Comparison of ENCODE assay signal across 8 cellular contexts in genomic region chr19:32676186-32676894, GRCh38. TPM values are rescaled to one million over a fixed set of nuclear protein-coding genes. Genes with fewer than 3 reads are reported as not detected.
DNase-seq lines count a peak whose midpoint lies in the region; ATAC-seq and TF ChIP-seq lines count a peak whose summit lies in the region.

No MANE protein-coding gene starts in this region.

- POLR2A ChIA-PET in activated B cell treated with CpG ODN at 0.5 μM for 24 hours (lab: Charles Lee): interaction anchor here (3.0 kb wide), 1 partner anchor 15 kb away, joined by 28 read pairs; the partner anchor contains the start of gene NUDT19

- no peaks in the 10 kb centered on the region for H3K4me1 ChIP-seq in parathyroid adenoma

- H3K27me3 Mint-ChIP-seq in activated B cell treated with CpG ODN at 0.5 μM for 24 hours: peaks cover 16% of the 10 kb centered on the region

- intact Hi-C loops in activated B cell treated with CpG ODN at 0.5 μM for 24 hours (cut with micrococcal nuclease): loop anchor here (5.0 to 10.0 kb wide), 3 partner anchors 269 to 698 kb away; partner anchors contain the start of genes CEBPG, DPY19L3 and RHPN2

- DNase-seq in stimulated activated naive CD4-positive, alpha-beta T cell (lab: John Stamatoyannopoulos, UW): peak in 4 of 6 experiments; percentile 10 to 54 (median 34)
- no peak for DNase-seq in stimulated activated naive CD4-positive, alpha-beta T cell treated with Interleukin-2 at 50 U/mL for 16 hours (lab: John Stamatoyannopoulos, UW)
- no peak for DNase-seq in activated B cell treated with CpG ODN at 0.5 μM for 24 hours
- peak in 1 of 2 donors; percentile 34 for DNase-seq in foreskin fibroblast
- DNase-seq in DMS114 treated with DMSO at 0.1 percent for 48 hours (lab: John Stamatoyannopoulos, UW; ENCODE audit: unreplicated experiment): no peak
- no peak for DNase-seq in Kasumi-1 (lab: John Stamatoyannopoulos, UW)

- no peaks in the 10 kb centered on the region for H3K9me3 Mint-ChIP-seq in activated B cell treated with CpG ODN at 0.5 μM for 24 hours

- no peaks in the 10 kb centered on the region for H3K27me3 ChIP-seq in parathyroid adenoma (ENCODE audit: control insufficient read depth, insufficient read depth, low read length)

- H2AFZ ChIP-seq in parathyroid adenoma: peak overlapping the region; percentile 86

- CTCF ChIA-PET in activated B cell treated with CpG ODN at 0.5 μM for 24 hours (lab: Charles Lee): no interaction called here

- no peak overlapping the region for H3K9ac ChIP-seq in parathyroid adenoma

- no peak overlapping the region for H3K27ac ChIP-seq in parathyroid adenoma

- H3K4me3 Mint-ChIP-seq in activated B cell treated with CpG ODN at 0.5 μM for 24 hours: peak overlapping the region; percentile 87

- H3K4me2 ChIP-seq in parathyroid adenoma (ENCODE audit: low read length): peak overlapping the region; percentile 73

- no peak overlapping the region for H3K27ac Mint-ChIP-seq in activated B cell treated with CpG ODN at 0.5 μM for 24 hours

- peaks cover 12% of the 10 kb centered on the region for H3K79me2 ChIP-seq in parathyroid adenoma

- no peak for ATAC-seq in activated B cell treated with CpG ODN at 0.5 μM for 24 hours (ENCODE audit: low read depth)
- ATAC-seq in HG03571 (IDR thresholded peaks at IDR 0.05; ENCODE audit: unreplicated experiment): no peak

- TF ChIP-seq CTCF in activated B cell treated with CpG ODN at 0.5 μM for 24 hours (IDR thresholded peaks at IDR 0.05) (no peak), foreskin fibroblast (IDR thresholded peaks at IDR 0.05; ENCODE audit: low read depth, low read length) (no peak), parathyroid adenoma (IDR thresholded peaks at IDR 0.05) (no peak)

- no peaks in the 10 kb centered on the region for H3K9me3 ChIP-seq in parathyroid adenoma (ENCODE audit: control insufficient read depth, low read length)

- H3K4me3 ChIP-seq in foreskin fibroblast (ENCODE audit: low read depth in 1 of 2, low read length in 2 of 2) (peak overlapping the region; percentile 58 to 96), parathyroid adenoma (ENCODE audit: low read depth, low read length) (peak overlapping the region; percentile 88)

- H3K36me3 ChIP-seq in parathyroid adenoma (ENCODE audit: control insufficient read depth, insufficient read depth, low read length): no peaks in the 10 kb centered on the region

- H3K4me1 Mint-ChIP-seq in activated B cell treated with CpG ODN at 0.5 μM for 24 hours: peaks cover 26% of the 10 kb centered on the region

- peaks cover 4% of the 10 kb centered on the region for H3K36me3 Mint-ChIP-seq in activated B cell treated with CpG ODN at 0.5 μM for 24 hours (ENCODE audit: low read depth)

RNA-seq across cellular contexts. Expression of gene RGS9BP, which starts 0.7 kb away (rescaled TPM):
- not detected in 2 replicates for total RNA-seq in activated B cell treated with CpG ODN at 0.5 μM for 24 hours

RNA-seq across cellular contexts. Expression of gene ANKRD27, which starts 1.4 kb away (rescaled TPM):
- total RNA-seq in activated B cell treated with CpG ODN at 0.5 μM for 24 hours: 33.1 and 44.7 TPM in 2 replicates

RNA-seq across cellular contexts. Expression of gene NUDT19, which starts 15.3 kb away (rescaled TPM):
- 8.5 and 9.0 TPM in 2 replicates for total RNA-seq in activated B cell treated with CpG ODN at 0.5 μM for 24 hours

RNA-seq across cellular contexts. Expression of gene TDRD12, which starts 43.2 kb away (rescaled TPM):
- 1.1 and 1.2 TPM in 2 replicates for total RNA-seq in activated B cell treated with CpG ODN at 0.5 μM for 24 hours

Comparison
In these comparisons a context has a peak if more than half of its experiments do, and no peak if none do; other contexts are left out.
1. DNase-seq: peak in stimulated activated naive CD4-positive, alpha-beta T cell (4 of 6); none in stimulated activated naive CD4-positive, alpha-beta T cell treated with Interleukin-2 at 50 U/mL for 16 hours (single experiment), activated B cell treated with CpG ODN at 0.5 μM for 24 hours (single experiment), DMS114 treated with DMSO at 0.1 percent for 48 hours (single experiment) and Kasumi-1 (0 of 2).